ENCODE assay signal across 8 cellular contexts in the genomic region with DNA sequence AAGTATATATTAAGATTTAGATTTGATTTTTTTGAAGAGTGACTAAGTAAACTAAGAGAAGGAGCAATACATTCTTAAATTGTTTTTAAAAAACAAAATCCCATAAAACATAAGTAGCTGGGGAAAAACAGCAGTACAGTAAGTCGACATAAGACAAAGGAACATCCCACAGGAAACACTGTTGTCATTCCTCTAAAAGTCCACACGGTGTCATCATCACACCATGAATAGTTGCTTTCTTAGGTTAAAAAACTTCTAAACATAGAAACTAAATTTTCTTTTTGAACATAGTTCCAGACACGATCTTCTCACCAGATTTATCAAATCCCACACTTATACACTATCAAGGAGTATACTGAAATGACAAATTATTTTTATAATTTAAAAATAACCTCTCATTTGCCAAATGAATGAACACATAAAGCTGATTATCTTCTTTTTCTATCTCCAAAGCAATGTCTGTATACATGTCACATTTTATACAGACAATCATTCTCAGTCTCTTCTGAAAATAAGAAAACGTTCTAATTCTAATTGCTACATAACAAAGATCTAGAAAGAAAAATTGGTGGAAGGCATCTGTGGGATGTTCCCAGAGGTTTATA. TPM values are rescaled to one million over a fixed set of nuclear protein-coding genes. Genes with fewer than 3 reads are reported as not detected.
DNase-seq lines count a peak whose midpoint lies in the region; ATAC-seq and TF ChIP-seq lines count a peak whose summit lies in the region.

No MANE protein-coding gene starts in this region.

- WGBS in upper lobe of left lung, 2 donors = 8 to 9% methylated on average over 4 of the region's 4 CpGs

- H3K27ac ChIP-seq in upper lobe of left lung = no peak overlapping the region

- no peak overlapping the region for H3K9ac ChIP-seq in NT2/D1 (ENCODE audit: insufficient read length, low read depth)

- ATAC-seq in GM21737 (IDR thresholded peaks at IDR 0.05; ENCODE audit: unreplicated experiment) (peak; percentile 81), left lobe of liver (peak; percentile 97), upper lobe of left lung (ENCODE audit: low FRiP score in 2 of 2) (peak; percentile 61 to 93)

- H3K9me3 ChIP-seq in NT2/D1 (ENCODE audit: insufficient read depth, low read length) (peaks cover 27% of the 10 kb centered on the region), upper lobe of left lung (peaks cover 0 to 6% (median 0%) of the 10 kb centered on the region in 4 donors)

- H3K4me3 ChIP-seq in NT2/D1 (ENCODE audit: insufficient read length, low read depth) (no peak overlapping the region), upper lobe of left lung (peak overlapping the region in 1 of 4 donors; percentile 3)

- H3K27me3 ChIP-seq in NT2/D1 (ENCODE audit: insufficient read depth, insufficient read length) (no peaks in the 10 kb centered on the region), upper lobe of left lung (no peaks in the 10 kb centered on the region)

- H3K4me1 ChIP-seq in NT2/D1 (ENCODE audit: insufficient read depth, insufficient read length) = no peaks in the 10 kb centered on the region
- H3K4me1 ChIP-seq in upper lobe of left lung = peaks cover 0 to 19% (median 8%) of the 10 kb centered on the region in 4 donors

- H3K36me3 ChIP-seq in NT2/D1 (ENCODE audit: insufficient read depth, insufficient read length, low read length) (peaks cover 32% of the 10 kb centered on the region), upper lobe of left lung (peaks cover 0 to 10% (median 0%) of the 10 kb centered on the region in 4 donors)

- TF ChIP-seq POLR2A in upper lobe of left lung (IDR thresholded peaks at IDR 0.05) = no peak

- peak; percentile 65 for DNase-seq in G401 (ENCODE audit: low spot score)
- peak; percentile 30 for DNase-seq in KG1 (lab: John Stamatoyannopoulos, UW)
- peak; percentile 52 for DNase-seq in NT2/D1 (ENCODE audit: low read depth, low spot score)
- peak; percentile 71 for DNase-seq in cerebellar cortex (ENCODE audit: low spot score)
- no peak for DNase-seq in left lobe of liver (ENCODE audit: low spot score)
- no peak for DNase-seq in upper lobe of left lung
- no peak for DNase-seq in stimulated activated CD8-positive, alpha-beta memory T cell treated with anti-CD3 and anti-CD28 coated beads, Interleukin-4, amount 100 ng/mL, for 48 hours

- no peak for TF ChIP-seq EP300 in upper lobe of left lung (IDR thresholded peaks at IDR 0.05)

- peak; percentile 61 to 85 (median 81) for TF ChIP-seq CTCF in upper lobe of left lung (IDR thresholded peaks at IDR 0.05)

- in situ Hi-C loops in G401 (cut with HindIII; ENCODE audit: low sequenced_read_pairs) = no loop called here

RNA-seq across cellular contexts. Expression of a gene that starts 15.8 kb away (rescaled TPM):
- 15.3 and 24.9 TPM in 2 replicates for total RNA-seq in G401 (2014; rRNA removed; shearing (Covaris generic))
- total RNA-seq in left lobe of liver = 3.1 TPM
- 100 to 1,000 TPM in 2 of 6 donors, 10 to 100 TPM in 4; 22.2 to 179 (median 34.0) TPM for total RNA-seq in upper lobe of left lung

RNA-seq across cellular contexts. Expression of a gene that starts 43.6 kb away (rescaled TPM):
- total RNA-seq in G401 (2014; rRNA removed; shearing (Covaris generic)) = 0.81 TPM in 1 of 2 replicates, not detected in the other
- total RNA-seq in left lobe of liver (not detected), upper lobe of left lung (1 to 10 TPM in 1 of 6 donors, under 1 TPM in 2, not detected in 3; 0.57 to 5.3 (median 0.61) TPM)

Comparison
In these comparisons a context has a peak if more than half of its experiments do, and no peak if none do; other contexts are left out.
1. DNase-seq: peak in G401 (single experiment), KG1 (single experiment), NT2/D1 (single experiment) and cerebellar cortex (single experiment); none in left lobe of liver (single experiment), upper lobe of left lung (0 of 2) and stimulated activated CD8-positive, alpha-beta memory T cell treated with anti-CD3 and anti-CD28 coated beads, Interleukin-4, amount 100 ng/mL, for 48 hours (single experiment).
2. Peak in every context shown above with its lines, with median percentiles within 50 percentile points of each other: ATAC-seq.